ENCODE assay signal across 25 cellular contexts in genomic region chr12:53735556-53735955, GRCh38. TPM values are rescaled to one million over a fixed set of nuclear protein-coding genes. Genes with fewer than 3 reads are reported as not detected.
DNase-seq lines count a peak whose midpoint lies in the region; ATAC-seq and TF ChIP-seq lines count a peak whose summit lies in the region.
"Had no signal": no experiment of that assay in that cellular context is flagged by ENCODE, and none has a peak within 500 bp of the region (broad histone marks: within the 10 kb centered on the region; RNA-seq: fewer than 3 reads in every experiment).

No MANE protein-coding gene starts in this region.

- peaks cover 29% of the 10 kb centered on the region for H3K4me1 Mint-ChIP-seq in endothelial cell (ENCODE audit: unreplicated experiment)

- DNase-seq in G401 (ENCODE audit: low spot score) (peak; percentile 98), NCI-H2196 treated with DMSO at 0.1 percent for 48 hours (lab: John Stamatoyannopoulos, UW; ENCODE audit: unreplicated experiment) (peak; percentile 56), endothelial cell (ENCODE audit: low spot score) (no peak), posterior vena cava (ENCODE audit: low spot score) (peak; percentile 54), omental fat pad (ENCODE audit: low spot score) (no peak), midbrain (lab: John Stamatoyannopoulos, UW) (no peak)
- DNase-seq: activated CD8-positive, alpha-beta T cell treated with anti-CD3 and anti-CD28 coated beads for 36 hours; activated effector memory CD4-positive, alpha-beta T cell treated with anti-CD3 and anti-CD28 coated beads, Interleukin-2, amount 50 U/mL, for 16 hours; activated naive CD8-positive, alpha-beta T cell treated with anti-CD3 and anti-CD28 coated beads, Interleukin-2, amount 50 U/mL, for 24 hours; cortex of kidney; EL; endodermal cell; esophagus squamous epithelium; lower lobe of right lung; NCI-H1417; NCI-H526 treated with DMSO at 0.1 percent for 48 hours; retina; stimulated activated CD4-positive, alpha-beta T cell treated with anti-CD3 and anti-CD28 coated beads, Interleukin-4, amount 100 ng/mL, for 1 hour; T-helper 1 cell had no signal

- intact Hi-C loops in posterior vena cava (cut with DNase I): loop anchor here in 1 of 2 donors (5.0 kb wide), 1 partner anchor 48 kb away; no protein-coding TSS in a partner anchor

- peaks cover 14% of the 10 kb centered on the region for H3K27me3 Mint-ChIP-seq in endothelial cell (ENCODE audit: unreplicated experiment)

- peaks cover 8% of the 10 kb centered on the region for H3K36me3 Mint-ChIP-seq in endothelial cell (ENCODE audit: low read depth, unreplicated experiment)
- H3K36me3 Mint-ChIP-seq: stimulated activated memory B cell treated with anti-CD40 and anti-IgM and Interleukin-4, amounts not matched to agents 10 μg/mL and 1 μg/mL and 100 μg/mL, for 72 hours had no signal

- in situ Hi-C loops in G401 (cut with HindIII; ENCODE audit: low sequenced_read_pairs): no loop called here

- H3K9me3 Mint-ChIP-seq in endothelial cell (ENCODE audit: unreplicated experiment): no peaks in the 10 kb centered on the region
- H3K9me3 Mint-ChIP-seq: activated CD8-positive, alpha-beta T cell treated with anti-CD3 and anti-CD28 coated beads for 36 hours; activated naive CD8-positive, alpha-beta T cell treated with anti-CD3 and anti-CD28 coated beads, Interleukin-2, amount 50 U/mL, for 24 hours; endodermal cell; stimulated activated memory B cell treated with anti-CD40 and anti-IgM and Interleukin-4, amounts not matched to agents 10 μg/mL and 1 μg/mL and 100 μg/mL, for 72 hours had no signal

- no peak overlapping the region for H3K4me3 Mint-ChIP-seq in endothelial cell (ENCODE audit: unreplicated experiment)
- H3K4me3 Mint-ChIP-seq: activated CD8-positive, alpha-beta T cell treated with anti-CD3 and anti-CD28 coated beads for 36 hours; activated naive CD8-positive, alpha-beta T cell treated with anti-CD3 and anti-CD28 coated beads, Interleukin-2, amount 50 U/mL, for 24 hours; endodermal cell; stimulated activated memory B cell treated with anti-CD40 and anti-IgM and Interleukin-4, amounts not matched to agents 10 μg/mL and 1 μg/mL and 100 μg/mL, for 72 hours had no signal

- no peak for TF ChIP-seq CTCF in endothelial cell (IDR thresholded peaks at IDR 0.05; ENCODE audit: unreplicated experiment)
- no peak for TF ChIP-seq CTCF in omental fat pad (IDR thresholded peaks at IDR 0.05)

- ATAC-seq in HG03571 (IDR thresholded peaks at IDR 0.05; ENCODE audit: unreplicated experiment): no peak
- ATAC-seq in omental fat pad (ENCODE audit: low FRiP score): no peak
- ATAC-seq: activated CD4-positive, CD25-positive, alpha-beta regulatory T cell treated with anti-CD3 and anti-CD28 coated beads, Interleukin-2, amount 50 U/mL, for 24 hours; activated CD8-positive, alpha-beta T cell treated with anti-CD3 and anti-CD28 coated beads for 36 hours; activated naive CD8-positive, alpha-beta T cell treated with anti-CD3 and anti-CD28 coated beads, Interleukin-2, amount 50 U/mL, for 24 hours; lower lobe of right lung; stimulated activated memory B cell treated with anti-CD40 and anti-IgM and Interleukin-4, amounts not matched to agents 10 μg/mL and 1 μg/mL and 100 μg/mL, for 72 hours had no signal

- H3K27ac Mint-ChIP-seq in endothelial cell (ENCODE audit: unreplicated experiment): peak overlapping the region; percentile 49
- H3K27ac Mint-ChIP-seq: activated CD8-positive, alpha-beta T cell treated with anti-CD3 and anti-CD28 coated beads for 36 hours; activated naive CD8-positive, alpha-beta T cell treated with anti-CD3 and anti-CD28 coated beads, Interleukin-2, amount 50 U/mL, for 24 hours; endodermal cell; stimulated activated memory B cell treated with anti-CD40 and anti-IgM and Interleukin-4, amounts not matched to agents 10 μg/mL and 1 μg/mL and 100 μg/mL, for 72 hours had no signal

RNA-seq across cellular contexts. Expression of gene CALCOCO1, which starts 8.3 kb away (rescaled TPM):
- 232 and 250 TPM in 2 replicates for total RNA-seq in G401 (2014; rRNA removed; shearing (Covaris generic))
- total RNA-seq in endothelial cell (ENCODE audit: unreplicated experiment): 144 TPM
- 100 to 1,000 TPM; 124 to 131 TPM for total RNA-seq in posterior vena cava
- 100 to 1,000 TPM; 183 to 262 (median 242) TPM for total RNA-seq in omental fat pad

RNA-seq across cellular contexts. Expression of gene CISTR, which starts 16.2 kb away (rescaled TPM):
- not detected in 2 replicates for total RNA-seq in G401 (2014; rRNA removed; shearing (Covaris generic))
- total RNA-seq in endothelial cell (ENCODE audit: unreplicated experiment): 1.4 TPM
- total RNA-seq in posterior vena cava: not detected
- not detected for total RNA-seq in omental fat pad
- total RNA-seq: activated CD8-positive, alpha-beta T cell treated with anti-CD3 and anti-CD28 coated beads for 36 hours; endodermal cell; esophagus squamous epithelium; frontal cortex; lower lobe of right lung; SK-MEL-5; temporal lobe had no signal

RNA-seq across cellular contexts. Expression of gene ATP5MC2, which starts 59.7 kb away (rescaled TPM):
- 219 and 225 TPM in 2 replicates for total RNA-seq in G401 (2014; rRNA removed; shearing (Covaris generic))
- total RNA-seq in endothelial cell (ENCODE audit: unreplicated experiment) (342 TPM), posterior vena cava (100 to 1,000 TPM; 132 to 168 TPM), omental fat pad (100 to 1,000 TPM; 194 to 295 (median 245) TPM)

Comparison
In these comparisons a context has a peak if more than half of its experiments do, and no peak if none do; other contexts are left out.
1. DNase-seq: peak in G401 (single experiment), NCI-H2196 treated with DMSO at 0.1 percent for 48 hours (single experiment) and posterior vena cava (single experiment); none in endothelial cell (single experiment), omental fat pad (single experiment) and midbrain (single experiment).